ENCODE assay signal across 17 cellular contexts in the genomic region with DNA sequence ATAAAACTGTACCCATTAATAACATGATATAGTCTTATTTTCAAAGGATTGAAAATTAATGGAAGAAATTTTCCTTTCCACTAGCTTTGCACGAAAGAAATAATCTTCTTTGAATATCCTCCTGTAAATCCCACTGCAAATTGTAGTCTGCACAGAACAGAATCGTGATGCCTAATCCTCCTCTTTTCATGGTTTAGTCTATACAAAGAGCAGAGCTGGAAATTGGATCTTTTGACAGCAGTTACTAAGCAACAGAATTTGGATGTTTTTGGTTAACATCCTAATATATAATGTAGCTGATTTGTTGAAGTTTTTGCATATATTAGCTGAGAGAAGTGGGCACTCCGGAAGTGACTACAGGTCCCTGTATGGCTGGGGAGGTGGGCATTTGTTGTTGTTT.
"Had no signal": no experiment of that assay in that cellular context is flagged by ENCODE, and none has a peak within 500 bp of the region (broad histone marks: within the 10 kb centered on the region; RNA-seq: fewer than 3 reads in every experiment).

No MANE protein-coding gene starts in this region.

- H3K36me3 ChIP-seq: right lobe of liver had no signal

- H3K4me3 ChIP-seq: left lung, lower lobe of right lung, psoas muscle, right lobe of liver, spleen had no signal

- H3K9me3 ChIP-seq: left lung, lower lobe of right lung, psoas muscle, right lobe of liver, spleen had no signal

- DNase-seq: effector memory CD4-positive, alpha-beta T cell; erythroblast; foreskin keratinocyte; immature natural killer cell; left lung; lower lobe of right lung; naive B cell; psoas muscle; retina; right lobe of liver; spleen; stimulated activated CD4-positive, alpha-beta T cell treated with anti-CD3 and anti-CD28 coated beads, Interleukin-2, amount 100 ng/mL, for 24 hours; stimulated activated CD4-positive, alpha-beta T cell treated with anti-CD3 and anti-CD28 coated beads, Interleukin-4, amount 100 ng/mL, for 4 hours; stimulated activated naive B cell treated with anti-CD40 and anti-IgM and Interleukin-4, amounts not matched to agents 10 μg/mL and 1 μg/mL and 100 μg/mL, for 72 hours; trophoblast cell had no signal

- H3K27ac ChIP-seq: foreskin keratinocyte, left lung, lower lobe of right lung, psoas muscle, right lobe of liver, spleen had no signal

- ATAC-seq: foreskin keratinocyte; lower lobe of right lung; psoas muscle; stimulated activated naive B cell treated with anti-CD40 and anti-IgM and Interleukin-4, amounts not matched to agents 10 μg/mL and 1 μg/mL and 100 μg/mL, for 72 hours had no signal

- H3K27me3 ChIP-seq: foreskin keratinocyte, left lung, right lobe of liver, spleen had no signal

- H3K4me1 ChIP-seq: left lung, lower lobe of right lung, psoas muscle, right lobe of liver had no signal

- FAIRE-seq: endometrium, keratinocyte had no signal
